In the genomic region with DNA sequence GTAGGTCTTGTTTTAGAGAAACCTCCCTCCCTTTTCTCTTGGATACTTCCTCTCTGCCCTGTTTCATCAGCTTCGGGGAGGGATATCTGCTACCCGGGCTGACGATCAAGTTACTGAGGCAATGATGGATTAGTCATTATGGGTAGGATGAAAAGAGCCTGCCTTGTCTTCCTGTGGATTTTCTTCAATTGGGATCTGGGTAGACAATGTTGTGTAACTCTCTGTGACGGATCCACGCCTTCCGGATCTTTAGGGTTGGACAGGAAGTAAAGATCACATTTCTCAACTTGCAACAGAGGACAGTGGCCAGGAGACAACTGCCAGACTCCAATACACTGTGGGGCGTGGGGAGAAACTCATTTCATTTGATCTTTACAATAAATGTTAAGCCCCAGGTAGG, we compare ENCODE assay signal across 1 cellular context.
TF ChIP-seq lines count a peak whose summit lies in the region.

No MANE protein-coding gene starts in this region.

TF ChIP-seq in K562, 482 proteins besides CTCF, POLR2A, EP300 and RAD21 (continued from another document and continues in another):
- TF ChIP-seq, protein P1, sequence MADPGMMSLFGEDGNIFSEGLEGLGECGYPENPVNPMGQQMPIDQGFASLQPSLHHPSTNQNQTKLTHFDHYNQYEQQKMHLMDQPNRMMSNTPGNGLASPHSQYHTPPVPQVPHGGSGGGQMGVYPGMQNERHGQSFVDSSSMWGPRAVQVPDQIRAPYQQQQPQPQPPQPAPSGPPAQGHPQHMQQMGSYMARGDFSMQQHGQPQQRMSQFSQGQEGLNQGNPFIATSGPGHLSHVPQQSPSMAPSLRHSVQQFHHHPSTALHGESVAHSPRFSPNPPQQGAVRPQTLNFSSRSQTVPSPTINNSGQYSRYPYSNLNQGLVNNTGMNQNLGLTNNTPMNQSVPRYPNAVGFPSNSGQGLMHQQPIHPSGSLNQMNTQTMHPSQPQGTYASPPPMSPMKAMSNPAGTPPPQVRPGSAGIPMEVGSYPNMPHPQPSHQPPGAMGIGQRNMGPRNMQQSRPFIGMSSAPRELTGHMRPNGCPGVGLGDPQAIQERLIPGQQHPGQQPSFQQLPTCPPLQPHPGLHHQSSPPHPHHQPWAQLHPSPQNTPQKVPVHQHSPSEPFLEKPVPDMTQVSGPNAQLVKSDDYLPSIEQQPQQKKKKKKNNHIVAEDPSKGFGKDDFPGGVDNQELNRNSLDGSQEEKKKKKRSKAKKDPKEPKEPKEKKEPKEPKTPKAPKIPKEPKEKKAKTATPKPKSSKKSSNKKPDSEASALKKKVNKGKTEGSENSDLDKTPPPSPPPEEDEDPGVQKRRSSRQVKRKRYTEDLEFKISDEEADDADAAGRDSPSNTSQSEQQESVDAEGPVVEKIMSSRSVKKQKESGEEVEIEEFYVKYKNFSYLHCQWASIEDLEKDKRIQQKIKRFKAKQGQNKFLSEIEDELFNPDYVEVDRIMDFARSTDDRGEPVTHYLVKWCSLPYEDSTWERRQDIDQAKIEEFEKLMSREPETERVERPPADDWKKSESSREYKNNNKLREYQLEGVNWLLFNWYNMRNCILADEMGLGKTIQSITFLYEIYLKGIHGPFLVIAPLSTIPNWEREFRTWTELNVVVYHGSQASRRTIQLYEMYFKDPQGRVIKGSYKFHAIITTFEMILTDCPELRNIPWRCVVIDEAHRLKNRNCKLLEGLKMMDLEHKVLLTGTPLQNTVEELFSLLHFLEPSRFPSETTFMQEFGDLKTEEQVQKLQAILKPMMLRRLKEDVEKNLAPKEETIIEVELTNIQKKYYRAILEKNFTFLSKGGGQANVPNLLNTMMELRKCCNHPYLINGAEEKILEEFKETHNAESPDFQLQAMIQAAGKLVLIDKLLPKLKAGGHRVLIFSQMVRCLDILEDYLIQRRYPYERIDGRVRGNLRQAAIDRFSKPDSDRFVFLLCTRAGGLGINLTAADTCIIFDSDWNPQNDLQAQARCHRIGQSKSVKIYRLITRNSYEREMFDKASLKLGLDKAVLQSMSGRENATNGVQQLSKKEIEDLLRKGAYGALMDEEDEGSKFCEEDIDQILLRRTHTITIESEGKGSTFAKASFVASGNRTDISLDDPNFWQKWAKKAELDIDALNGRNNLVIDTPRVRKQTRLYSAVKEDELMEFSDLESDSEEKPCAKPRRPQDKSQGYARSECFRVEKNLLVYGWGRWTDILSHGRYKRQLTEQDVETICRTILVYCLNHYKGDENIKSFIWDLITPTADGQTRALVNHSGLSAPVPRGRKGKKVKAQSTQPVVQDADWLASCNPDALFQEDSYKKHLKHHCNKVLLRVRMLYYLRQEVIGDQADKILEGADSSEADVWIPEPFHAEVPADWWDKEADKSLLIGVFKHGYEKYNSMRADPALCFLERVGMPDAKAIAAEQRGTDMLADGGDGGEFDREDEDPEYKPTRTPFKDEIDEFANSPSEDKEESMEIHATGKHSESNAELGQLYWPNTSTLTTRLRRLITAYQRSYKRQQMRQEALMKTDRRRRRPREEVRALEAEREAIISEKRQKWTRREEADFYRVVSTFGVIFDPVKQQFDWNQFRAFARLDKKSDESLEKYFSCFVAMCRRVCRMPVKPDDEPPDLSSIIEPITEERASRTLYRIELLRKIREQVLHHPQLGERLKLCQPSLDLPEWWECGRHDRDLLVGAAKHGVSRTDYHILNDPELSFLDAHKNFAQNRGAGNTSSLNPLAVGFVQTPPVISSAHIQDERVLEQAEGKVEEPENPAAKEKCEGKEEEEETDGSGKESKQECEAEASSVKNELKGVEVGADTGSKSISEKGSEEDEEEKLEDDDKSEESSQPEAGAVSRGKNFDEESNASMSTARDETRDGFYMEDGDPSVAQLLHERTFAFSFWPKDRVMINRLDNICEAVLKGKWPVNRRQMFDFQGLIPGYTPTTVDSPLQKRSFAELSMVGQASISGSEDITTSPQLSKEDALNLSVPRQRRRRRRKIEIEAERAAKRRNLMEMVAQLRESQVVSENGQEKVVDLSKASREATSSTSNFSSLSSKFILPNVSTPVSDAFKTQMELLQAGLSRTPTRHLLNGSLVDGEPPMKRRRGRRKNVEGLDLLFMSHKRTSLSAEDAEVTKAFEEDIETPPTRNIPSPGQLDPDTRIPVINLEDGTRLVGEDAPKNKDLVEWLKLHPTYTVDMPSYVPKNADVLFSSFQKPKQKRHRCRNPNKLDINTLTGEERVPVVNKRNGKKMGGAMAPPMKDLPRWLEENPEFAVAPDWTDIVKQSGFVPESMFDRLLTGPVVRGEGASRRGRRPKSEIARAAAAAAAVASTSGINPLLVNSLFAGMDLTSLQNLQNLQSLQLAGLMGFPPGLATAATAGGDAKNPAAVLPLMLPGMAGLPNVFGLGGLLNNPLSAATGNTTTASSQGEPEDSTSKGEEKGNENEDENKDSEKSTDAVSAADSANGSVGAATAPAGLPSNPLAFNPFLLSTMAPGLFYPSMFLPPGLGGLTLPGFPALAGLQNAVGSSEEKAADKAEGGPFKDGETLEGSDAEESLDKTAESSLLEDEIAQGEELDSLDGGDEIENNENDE (IDR thresholded peaks at IDR 0.05; ENCODE audit: low read depth, low read length) = no peak
- TF ChIP-seq EZH2 (IDR thresholded peaks at IDR 0.05; ENCODE audit: borderline replicate concordance, low read depth, low read length) = no peak
- no peak for TF ChIP-seq SAFB (IDR thresholded peaks at IDR 0.05; ENCODE audit: borderline replicate concordance, low read depth, low read length)
- no peak for TF ChIP-seq MCM2 (IDR thresholded peaks at IDR 0.05; ENCODE audit: low read depth)
- no peak for TF ChIP-seq JUNB (CRISPR knock-in tag; conservative IDR thresholded peaks at IDR 0.05)
- TF ChIP-seq ETV1 (tag; conservative IDR thresholded peaks at IDR 0.05; ENCODE audit: low read depth) = peak; percentile 61; the same call in 1 of the 2 replicates
- TF ChIP-seq SMARCB1 (IDR thresholded peaks at IDR 0.05; ENCODE audit: insufficient read length, low read depth) = no peak
- TF ChIP-seq EWSR1 (IDR thresholded peaks at IDR 0.05; ENCODE audit: borderline replicate concordance, low read depth, partially characterized antibody) = no peak
- TF ChIP-seq SETDB1 (IDR thresholded peaks at IDR 0.05; ENCODE audit: low read length) = no peak
- TF ChIP-seq TBP (optimal IDR thresholded peaks at IDR 0.05; ENCODE audit: low read depth, low read length) = no peak
- no peak for TF ChIP-seq ATF1 (CRISPR knock-in tag; IDR thresholded peaks at IDR 0.05)
- TF ChIP-seq ATF1 (tag; IDR thresholded peaks at IDR 0.05) = no peak
- no peak for TF ChIP-seq POLR2AphosphoS5 (IDR thresholded peaks at IDR 0.05; ENCODE audit: control insufficient read depth, insufficient read depth, low read depth, low read length)
- no peak for TF ChIP-seq FOXA3 (CRISPR knock-in tag; conservative IDR thresholded peaks at IDR 0.05 in 1 of 2, IDR thresholded peaks at IDR 0.05 in 1 of 2)
- TF ChIP-seq, protein P2, sequence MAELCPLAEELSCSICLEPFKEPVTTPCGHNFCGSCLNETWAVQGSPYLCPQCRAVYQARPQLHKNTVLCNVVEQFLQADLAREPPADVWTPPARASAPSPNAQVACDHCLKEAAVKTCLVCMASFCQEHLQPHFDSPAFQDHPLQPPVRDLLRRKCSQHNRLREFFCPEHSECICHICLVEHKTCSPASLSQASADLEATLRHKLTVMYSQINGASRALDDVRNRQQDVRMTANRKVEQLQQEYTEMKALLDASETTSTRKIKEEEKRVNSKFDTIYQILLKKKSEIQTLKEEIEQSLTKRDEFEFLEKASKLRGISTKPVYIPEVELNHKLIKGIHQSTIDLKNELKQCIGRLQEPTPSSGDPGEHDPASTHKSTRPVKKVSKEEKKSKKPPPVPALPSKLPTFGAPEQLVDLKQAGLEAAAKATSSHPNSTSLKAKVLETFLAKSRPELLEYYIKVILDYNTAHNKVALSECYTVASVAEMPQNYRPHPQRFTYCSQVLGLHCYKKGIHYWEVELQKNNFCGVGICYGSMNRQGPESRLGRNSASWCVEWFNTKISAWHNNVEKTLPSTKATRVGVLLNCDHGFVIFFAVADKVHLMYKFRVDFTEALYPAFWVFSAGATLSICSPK (IDR thresholded peaks at IDR 0.05; ENCODE audit: borderline replicate concordance) = no peak
- TF ChIP-seq MEIS2 (IDR thresholded peaks at IDR 0.05; ENCODE audit: partially characterized antibody) = peak; percentile 48
- no peak for TF ChIP-seq ZNF75A (CRISPR knock-in tag; IDR thresholded peaks at IDR 0.05)
- TF ChIP-seq, protein P3, sequence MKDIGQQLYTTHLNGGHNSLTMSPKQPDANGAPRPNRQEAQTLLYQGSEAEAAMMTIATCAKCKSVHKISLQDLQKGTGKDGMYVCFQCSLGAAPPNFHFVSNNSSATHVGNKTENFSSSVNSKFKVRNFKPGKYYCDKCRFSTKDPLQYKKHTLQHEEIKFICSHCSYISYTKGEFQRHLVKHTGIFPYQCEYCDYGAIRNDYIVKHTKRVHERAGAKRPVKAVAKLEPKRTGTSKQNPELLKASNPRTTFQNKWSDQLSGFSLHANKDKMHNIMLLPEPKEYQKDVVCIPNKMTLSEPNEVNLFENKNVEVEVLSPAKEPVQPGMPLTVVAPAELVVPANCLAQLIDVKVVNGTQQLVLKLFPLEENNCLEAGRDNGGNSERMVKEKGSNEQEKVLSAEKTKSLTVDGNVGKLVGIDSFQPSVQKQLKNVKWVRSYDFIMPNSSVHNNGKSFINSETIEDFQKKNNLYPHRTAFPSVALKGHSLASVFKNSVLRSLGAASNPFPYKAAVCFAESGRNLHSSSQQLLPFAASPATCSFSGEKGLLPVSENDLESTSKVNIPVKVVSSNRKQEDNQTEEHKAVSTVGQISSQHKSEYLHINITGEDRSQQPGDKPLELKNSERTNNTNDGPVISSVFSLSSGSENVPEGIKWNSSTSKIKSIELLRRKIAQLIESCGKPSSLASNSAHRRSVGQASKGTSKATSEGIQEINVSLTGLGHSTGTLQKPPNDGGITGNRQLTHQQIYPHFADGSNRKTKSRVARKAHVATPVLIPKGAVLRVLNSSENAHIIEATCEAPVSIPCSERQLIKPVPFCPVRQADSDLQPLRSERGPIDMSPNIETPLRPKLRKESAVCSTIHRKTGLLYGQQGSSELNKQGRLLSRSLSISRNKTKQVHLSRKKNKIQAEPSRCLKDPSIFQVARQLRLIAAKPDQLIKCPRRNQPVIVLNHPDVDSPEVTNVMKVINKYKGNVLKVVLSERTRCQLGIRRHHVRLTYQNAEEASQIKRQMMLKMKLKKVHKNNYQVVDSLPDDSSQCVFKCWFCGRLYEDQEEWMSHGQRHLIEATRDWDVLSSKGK (CRISPR knock-in tag; IDR thresholded peaks at IDR 0.05) = no peak
- no peak for TF ChIP-seq ETV5 (CRISPR knock-in tag; IDR thresholded peaks at IDR 0.05; ENCODE audit: low read depth)
- TF ChIP-seq, protein P4, sequence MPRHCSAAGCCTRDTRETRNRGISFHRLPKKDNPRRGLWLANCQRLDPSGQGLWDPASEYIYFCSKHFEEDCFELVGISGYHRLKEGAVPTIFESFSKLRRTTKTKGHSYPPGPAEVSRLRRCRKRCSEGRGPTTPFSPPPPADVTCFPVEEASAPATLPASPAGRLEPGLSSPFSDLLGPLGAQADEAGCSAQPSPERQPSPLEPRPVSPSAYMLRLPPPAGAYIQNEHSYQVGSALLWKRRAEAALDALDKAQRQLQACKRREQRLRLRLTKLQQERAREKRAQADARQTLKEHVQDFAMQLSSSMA (CRISPR knock-in tag; IDR thresholded peaks at IDR 0.05) = no peak
- no peak for TF ChIP-seq ZNF124 (CRISPR knock-in tag; IDR thresholded peaks at IDR 0.05)
- no peak for TF ChIP-seq SRSF9 (IDR thresholded peaks at IDR 0.05; ENCODE audit: borderline replicate concordance, low read depth, low read length)
- no peak for TF ChIP-seq PRPF4 (IDR thresholded peaks at IDR 0.05; ENCODE audit: insufficient read depth, low read depth, low read length, poor library complexity, severe bottlenecking)
- TF ChIP-seq ZNF431 (CRISPR knock-in tag; IDR thresholded peaks at IDR 0.05) = no peak
- no peak for TF ChIP-seq JUND (IDR thresholded peaks at IDR 0.05; ENCODE audit: borderline replicate concordance, low read depth, low read length)
- no peak for TF ChIP-seq JUND (tag; IDR thresholded peaks at IDR 0.05; ENCODE audit: borderline replicate concordance, low read depth, low read length)
- TF ChIP-seq, protein P5, sequence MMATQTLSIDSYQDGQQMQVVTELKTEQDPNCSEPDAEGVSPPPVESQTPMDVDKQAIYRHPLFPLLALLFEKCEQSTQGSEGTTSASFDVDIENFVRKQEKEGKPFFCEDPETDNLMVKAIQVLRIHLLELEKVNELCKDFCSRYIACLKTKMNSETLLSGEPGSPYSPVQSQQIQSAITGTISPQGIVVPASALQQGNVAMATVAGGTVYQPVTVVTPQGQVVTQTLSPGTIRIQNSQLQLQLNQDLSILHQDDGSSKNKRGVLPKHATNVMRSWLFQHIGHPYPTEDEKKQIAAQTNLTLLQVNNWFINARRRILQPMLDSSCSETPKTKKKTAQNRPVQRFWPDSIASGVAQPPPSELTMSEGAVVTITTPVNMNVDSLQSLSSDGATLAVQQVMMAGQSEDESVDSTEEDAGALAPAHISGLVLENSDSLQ (IDR thresholded peaks at IDR 0.05) = peak; percentile 57
- TF ChIP-seq, protein P6, sequence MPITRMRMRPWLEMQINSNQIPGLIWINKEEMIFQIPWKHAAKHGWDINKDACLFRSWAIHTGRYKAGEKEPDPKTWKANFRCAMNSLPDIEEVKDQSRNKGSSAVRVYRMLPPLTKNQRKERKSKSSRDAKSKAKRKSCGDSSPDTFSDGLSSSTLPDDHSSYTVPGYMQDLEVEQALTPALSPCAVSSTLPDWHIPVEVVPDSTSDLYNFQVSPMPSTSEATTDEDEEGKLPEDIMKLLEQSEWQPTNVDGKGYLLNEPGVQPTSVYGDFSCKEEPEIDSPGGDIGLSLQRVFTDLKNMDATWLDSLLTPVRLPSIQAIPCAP (CRISPR knock-in tag; IDR thresholded peaks at IDR 0.05; ENCODE audit: borderline replicate concordance) = no peak
- TF ChIP-seq, protein P7, sequence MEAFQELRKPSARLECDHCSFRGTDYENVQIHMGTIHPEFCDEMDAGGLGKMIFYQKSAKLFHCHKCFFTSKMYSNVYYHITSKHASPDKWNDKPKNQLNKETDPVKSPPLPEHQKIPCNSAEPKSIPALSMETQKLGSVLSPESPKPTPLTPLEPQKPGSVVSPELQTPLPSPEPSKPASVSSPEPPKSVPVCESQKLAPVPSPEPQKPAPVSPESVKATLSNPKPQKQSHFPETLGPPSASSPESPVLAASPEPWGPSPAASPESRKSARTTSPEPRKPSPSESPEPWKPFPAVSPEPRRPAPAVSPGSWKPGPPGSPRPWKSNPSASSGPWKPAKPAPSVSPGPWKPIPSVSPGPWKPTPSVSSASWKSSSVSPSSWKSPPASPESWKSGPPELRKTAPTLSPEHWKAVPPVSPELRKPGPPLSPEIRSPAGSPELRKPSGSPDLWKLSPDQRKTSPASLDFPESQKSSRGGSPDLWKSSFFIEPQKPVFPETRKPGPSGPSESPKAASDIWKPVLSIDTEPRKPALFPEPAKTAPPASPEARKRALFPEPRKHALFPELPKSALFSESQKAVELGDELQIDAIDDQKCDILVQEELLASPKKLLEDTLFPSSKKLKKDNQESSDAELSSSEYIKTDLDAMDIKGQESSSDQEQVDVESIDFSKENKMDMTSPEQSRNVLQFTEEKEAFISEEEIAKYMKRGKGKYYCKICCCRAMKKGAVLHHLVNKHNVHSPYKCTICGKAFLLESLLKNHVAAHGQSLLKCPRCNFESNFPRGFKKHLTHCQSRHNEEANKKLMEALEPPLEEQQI (IDR thresholded peaks at IDR 0.05) = no peak
- TF ChIP-seq GABPA (tag; conservative IDR thresholded peaks at IDR 0.05; ENCODE audit: low read depth) = peak; percentile 77
- TF ChIP-seq FUS (optimal IDR thresholded peaks at IDR 0.05; ENCODE audit: low read depth, low read length) = no peak
- no peak for TF ChIP-seq RHOXF2B (CRISPR knock-in tag; conservative IDR thresholded peaks at IDR 0.05)
- no peak for TF ChIP-seq HDAC1 (IDR thresholded peaks at IDR 0.05)
- peak; percentile 75 for TF ChIP-seq CEBPB (tag; IDR thresholded peaks at IDR 0.05)
- no peak for TF ChIP-seq TGIF2 (CRISPR knock-in tag; IDR thresholded peaks at IDR 0.05)
